ENCODE assay signal across 12 cellular contexts in the genomic region with DNA sequence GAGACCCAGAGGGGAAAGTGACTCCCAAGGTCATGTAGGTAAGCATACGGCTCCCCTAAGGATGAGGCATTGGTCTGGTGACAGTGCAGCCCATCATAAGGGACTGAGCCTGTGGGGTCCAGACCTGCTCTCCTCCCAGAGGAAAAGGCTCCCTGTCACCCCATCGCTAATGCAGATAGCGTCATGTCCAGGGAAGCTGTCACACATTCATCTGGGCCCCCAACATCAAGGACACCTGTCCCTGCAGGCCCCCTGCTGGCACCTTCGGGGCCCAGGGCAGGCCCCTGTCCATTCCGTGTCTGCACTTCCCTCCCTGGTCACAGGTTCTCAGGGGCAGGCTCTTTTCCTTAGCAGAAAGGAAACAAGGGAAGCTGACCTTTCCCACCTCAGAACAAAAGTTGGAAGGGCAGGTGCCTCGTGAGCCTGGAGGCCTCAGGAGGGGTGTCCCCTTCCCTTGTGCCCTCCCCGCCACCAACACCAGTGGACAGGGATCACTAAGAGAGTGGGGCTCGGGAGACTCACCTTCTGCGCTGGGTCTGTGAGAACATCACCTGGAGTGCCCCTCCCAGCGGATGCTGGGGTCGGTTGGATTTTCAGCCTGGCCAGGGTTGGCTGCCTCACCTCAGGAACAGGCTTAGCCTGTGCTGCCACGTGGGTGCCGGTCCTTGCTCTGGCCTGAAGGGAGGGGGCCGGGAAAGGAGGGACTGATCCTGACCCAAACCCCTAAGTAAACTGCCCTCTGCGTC. TPM values are rescaled to one million over a fixed set of nuclear protein-coding genes. Genes with fewer than 3 reads are reported as not detected.
A peak's percentile ranks its signal among the peaks of the same experiment; 100 is the strongest.
DNase-seq lines count a peak whose midpoint lies in the region; ATAC-seq and TF ChIP-seq lines count a peak whose summit lies in the region.
"Had no signal": no experiment of that assay in that cellular context is flagged by ENCODE, and none has a peak within 500 bp of the region (broad histone marks: within the 10 kb centered on the region; RNA-seq: fewer than 3 reads in every experiment).

No MANE protein-coding gene starts in this region.

- H4K5ac ChIP-seq in mesendoderm (ENCODE audit: low read length): no peak overlapping the region

- H3K79me2 ChIP-seq in mesendoderm (ENCODE audit: control insufficient read depth, insufficient read depth, low read length): peaks cover 14% of the 10 kb centered on the region

- no peaks in the 10 kb centered on the region for H3K9me3 ChIP-seq in right atrium auricular region
- no peaks in the 10 kb centered on the region for H3K9me3 ChIP-seq in skeletal muscle tissue (ENCODE audit: control insufficient read depth in 3 of 3, low read length in 3 of 3)

- H3K4me2 ChIP-seq in mesendoderm (ENCODE audit: low read length): no peak overlapping the region

- H3K27me3 Mint-ChIP-seq in activated CD8-positive, alpha-beta T cell treated with anti-CD3 and anti-CD28 coated beads for 36 hours: no peaks in the 10 kb centered on the region

- CTCF ChIA-PET in activated CD8-positive, alpha-beta T cell treated with anti-CD3 and anti-CD28 coated beads for 36 hours (lab: Charles Lee): interaction anchor here (1.1 kb wide), 3 partner anchors 10 to 75 kb away, joined by 3 to 5 read pairs (median 3); no protein-coding TSS in a partner anchor

- H3K4me3 Mint-ChIP-seq in activated CD8-positive, alpha-beta T cell treated with anti-CD3 and anti-CD28 coated beads for 36 hours: no peak overlapping the region

- no CpG with 5 or more reads among the region's 15 CpGs for WGBS in mesendoderm (ENCODE audit: extremely low coverage, insufficient coverage, low lambda C conversion rate)

- H3K9ac ChIP-seq in skeletal muscle tissue (ENCODE audit: low read depth in 1 of 3, low read length in 3 of 3) (peak overlapping the region in 2 of 3 donors; percentile 25 to 38), mesendoderm (ENCODE audit: low read length) (no peak overlapping the region)

- peaks cover 15% of the 10 kb centered on the region for H3K36me3 ChIP-seq in right atrium auricular region
- H3K36me3 ChIP-seq in skeletal muscle tissue (ENCODE audit: control insufficient read depth in 3 of 3, insufficient read depth in 3 of 3, low read length in 3 of 3): peaks cover 2 to 11% (median 5%) of the 10 kb centered on the region in 3 donors
- peaks cover 2% of the 10 kb centered on the region for H3K36me3 ChIP-seq in mesendoderm (ENCODE audit: control insufficient read depth, insufficient read depth, low read length)

- H3K4me3 ChIP-seq in right atrium auricular region: no peak overlapping the region
- H3K4me3 ChIP-seq in skeletal muscle tissue (ENCODE audit: low read length in 3 of 3): no peak overlapping the region
- no peak overlapping the region for H3K4me3 ChIP-seq in mesendoderm (ENCODE audit: low read length)

- peak overlapping the region; percentile 36 to 51 for H3K27ac ChIP-seq in right atrium auricular region
- H3K27ac ChIP-seq in skeletal muscle tissue (ENCODE audit: low read depth, low read length): peak overlapping the region; percentile 51
- H3K27ac ChIP-seq in mesendoderm (ENCODE audit: low read depth, low read length): no peak overlapping the region

- no peak for ATAC-seq in activated CD8-positive, alpha-beta T cell treated with anti-CD3 and anti-CD28 coated beads for 36 hours

- H2BK15ac ChIP-seq in mesendoderm (replicated peaks; ENCODE audit: low read depth): no peak overlapping the region

- no peak overlapping the region for H3K56ac ChIP-seq in mesendoderm (ENCODE audit: low read length)

- no peak overlapping the region for H3K18ac ChIP-seq in mesendoderm (ENCODE audit: low read length)

- peaks cover 0 to 62% of the 10 kb centered on the region in 2 donors for H3K4me1 ChIP-seq in right atrium auricular region
- peaks cover 30 to 46% (median 42%) of the 10 kb centered on the region in 3 donors for H3K4me1 ChIP-seq in skeletal muscle tissue (ENCODE audit: control insufficient read depth in 3 of 3, insufficient read depth in 3 of 3, low read length in 3 of 3)
- no peaks in the 10 kb centered on the region for H3K4me1 ChIP-seq in mesendoderm (ENCODE audit: control insufficient read depth, low read depth, low read length)

- peak overlapping the region; percentile 66 for H3K27ac Mint-ChIP-seq in activated CD8-positive, alpha-beta T cell treated with anti-CD3 and anti-CD28 coated beads for 36 hours

- POLR2A ChIA-PET in activated CD8-positive, alpha-beta T cell treated with anti-CD3 and anti-CD28 coated beads for 36 hours (lab: Charles Lee): interaction anchor here (0.5 to 1.2 kb wide), 5 partner anchors 10 to 130 kb away, joined by 3 read pairs; no protein-coding TSS in a partner anchor

- H3K27me3 ChIP-seq in right atrium auricular region (no peaks in the 10 kb centered on the region), skeletal muscle tissue (ENCODE audit: control insufficient read depth in 3 of 3, insufficient read depth in 3 of 3, low read length in 3 of 3) (no peaks in the 10 kb centered on the region), mesendoderm (ENCODE audit: insufficient read depth, low read length, poor library complexity) (no peaks in the 10 kb centered on the region)

- no peak overlapping the region for H3K23ac ChIP-seq in mesendoderm (ENCODE audit: low read length)

- H4K8ac ChIP-seq in mesendoderm (ENCODE audit: low read depth, low read length): no peak overlapping the region

- no peak overlapping the region for H2AK5ac ChIP-seq in mesendoderm (ENCODE audit: low read length)

- intact Hi-C loops in activated CD8-positive, alpha-beta T cell treated with anti-CD3 and anti-CD28 coated beads for 36 hours (cut with micrococcal nuclease): no loop called here

- no peak for TF ChIP-seq CTCF in activated CD8-positive, alpha-beta T cell treated with anti-CD3 and anti-CD28 coated beads for 36 hours (IDR thresholded peaks at IDR 0.05)
- TF ChIP-seq CTCF in right atrium auricular region (IDR thresholded peaks at IDR 0.05): no peak

- H2BK5ac ChIP-seq in mesendoderm (ENCODE audit: low read length): no peak overlapping the region

- H3K79me1 ChIP-seq in mesendoderm (ENCODE audit: low read length): peaks cover 20% of the 10 kb centered on the region

- no peak overlapping the region for H2BK120ac ChIP-seq in mesendoderm (ENCODE audit: low read depth, low read length)

- H3K4me1 Mint-ChIP-seq in activated CD8-positive, alpha-beta T cell treated with anti-CD3 and anti-CD28 coated beads for 36 hours (ENCODE audit: low read depth): peaks cover 44% of the 10 kb centered on the region

- DNase-seq in D341Med (ENCODE audit: low spot score): peak; percentile 41
- no peak for DNase-seq in activated CD8-positive, alpha-beta T cell treated with anti-CD3 and anti-CD28 coated beads for 36 hours
- DNase-seq in right atrium auricular region (ENCODE audit: low spot score): no peak
- DNase-seq in iPS-NIHi11 (ENCODE audit: low spot score): no peak
- DNase-seq in mesendoderm: no peak
- DNase-seq in NCI-H2171 (lab: John Stamatoyannopoulos, UW): no peak
- no peak for DNase-seq in T-helper 1 cell
- DNase-seq: activated CD4-positive, alpha-beta T cell treated with anti-CD3 and anti-CD28 coated beads for 4 hours; amygdala; NCI-H2029 treated with DMSO at 0.1 percent for 48 hours had no signal

- H3K4ac ChIP-seq in mesendoderm (ENCODE audit: low read depth, low read length): no peak overlapping the region

- peaks cover 33% of the 10 kb centered on the region for H3K36me3 Mint-ChIP-seq in activated CD8-positive, alpha-beta T cell treated with anti-CD3 and anti-CD28 coated beads for 36 hours (ENCODE audit: low read depth)

- no peaks in the 10 kb centered on the region for H3K9me3 Mint-ChIP-seq in activated CD8-positive, alpha-beta T cell treated with anti-CD3 and anti-CD28 coated beads for 36 hours

RNA-seq across cellular contexts. Expression of gene LASP1, which starts 38.2 kb away (rescaled TPM):
- total RNA-seq in activated CD8-positive, alpha-beta T cell treated with anti-CD3 and anti-CD28 coated beads for 36 hours: 100 to 1,000 TPM; 135 to 139 TPM
- total RNA-seq in right atrium auricular region (10 to 100 TPM; 34.2 to 65.4 TPM), skeletal muscle tissue (37.1 TPM)
- polyA plus RNA-seq in mesendoderm (2013, experiment 1 of 2): 160 TPM
- 164 TPM for polyA plus RNA-seq in mesendoderm (2013, experiment 2 of 2)

RNA-seq across cellular contexts. Expression of gene RPL23, which starts 54.6 kb away (rescaled TPM):
- 1,000 to 10,000 TPM; 1,908 to 1,957 TPM for total RNA-seq in activated CD8-positive, alpha-beta T cell treated with anti-CD3 and anti-CD28 coated beads for 36 hours
- total RNA-seq in right atrium auricular region (100 to 1,000 TPM; 640 to 985 TPM), skeletal muscle tissue (2,779 TPM)
- polyA plus RNA-seq in mesendoderm (2013, experiment 1 of 2): 4,252 TPM
- polyA plus RNA-seq in mesendoderm (2013, experiment 2 of 2): 4,329 TPM

RNA-seq across cellular contexts. Expression of gene FBXO47, which starts 59.1 kb away (rescaled TPM):
- total RNA-seq in activated CD8-positive, alpha-beta T cell treated with anti-CD3 and anti-CD28 coated beads for 36 hours: not detected
- total RNA-seq in right atrium auricular region: not detected
- not detected for total RNA-seq in skeletal muscle tissue
- 0.03 TPM for polyA plus RNA-seq in mesendoderm (2013, experiment 1 of 2)
- polyA plus RNA-seq in mesendoderm (2013, experiment 2 of 2): not detected
- total RNA-seq: lower leg skin had no signal
